In the genomic region with DNA sequence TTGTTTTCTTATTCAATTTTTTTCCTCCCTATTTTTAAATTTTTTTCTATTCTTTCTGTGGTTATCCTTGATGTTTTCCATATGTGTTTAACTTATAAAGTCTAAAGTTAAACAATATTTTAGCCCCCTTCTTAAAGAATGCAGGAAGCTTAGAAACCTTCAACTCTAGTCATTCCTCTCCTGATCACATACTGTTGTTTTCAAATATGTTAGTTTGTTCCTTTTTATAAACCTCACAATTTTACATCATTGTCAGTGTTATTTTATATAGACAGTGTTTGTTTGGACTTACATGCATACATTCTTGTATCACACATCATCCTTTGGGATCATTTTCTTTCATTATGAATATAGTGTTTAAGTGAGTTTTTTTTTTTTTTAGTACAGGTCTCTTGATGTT, we compare ENCODE assay signal across 27 cellular contexts.
"Had no signal": no experiment of that assay in that cellular context is flagged by ENCODE, and none has a peak within 500 bp of the region (broad histone marks: within the 10 kb centered on the region; RNA-seq: fewer than 3 reads in every experiment).

No MANE protein-coding gene starts in this region.

- H3K27me3 ChIP-seq: thyroid gland, upper lobe of right lung had no signal

- ATAC-seq: activated CD8-positive, alpha-beta memory T cell treated with anti-CD3 and anti-CD28 coated beads, Interleukin-2, amount 10 ng/mL, durations not matched to agents 7 days and 5 days; activated CD8-positive, alpha-beta T cell treated with anti-CD3 and anti-CD28 coated beads for 36 hours; gastrocnemius medialis; lower lobe of right lung; SK-N-SH treated with all-trans-retinoic acid at 6 μM for 48 hours; upper lobe of right lung had no signal

- H3K27ac Mint-ChIP-seq: activated CD4-positive, alpha-beta T cell treated with anti-CD3 and anti-CD28 coated beads, Interleukin-2, amount 10 ng/mL, durations not matched to agents 7 days and 5 days; activated CD8-positive, alpha-beta memory T cell treated with anti-CD3 and anti-CD28 coated beads, Interleukin-2, amount 10 ng/mL, durations not matched to agents 7 days and 5 days; activated CD8-positive, alpha-beta T cell treated with anti-CD3 and anti-CD28 coated beads for 36 hours; activated naive CD4-positive, alpha-beta T cell treated with anti-CD3 and anti-CD28 coated beads, Interleukin-2, amount 50 U/mL, for 24 hours; naive B cell; progenitor cell of endocrine pancreas; stimulated activated naive CD8-positive, alpha-beta T cell treated with anti-CD3 and anti-CD28 coated beads, Interleukin-15, Interleukin-2, amounts not matched to agents 100 ng/mL and 50 ng/mL, for 24 hours had no signal

- H3K27ac ChIP-seq: lower lobe of right lung, thyroid gland, upper lobe of right lung, WERI-Rb-1 had no signal

- H3K4me1 Mint-ChIP-seq: neural crest cell had no signal

- H3K27me3 Mint-ChIP-seq: activated CD4-positive, alpha-beta T cell treated with anti-CD3 and anti-CD28 coated beads, Interleukin-2, amount 10 ng/mL, durations not matched to agents 7 days and 5 days; activated CD8-positive, alpha-beta memory T cell treated with anti-CD3 and anti-CD28 coated beads, Interleukin-2, amount 10 ng/mL, durations not matched to agents 7 days and 5 days; activated CD8-positive, alpha-beta T cell treated with anti-CD3 and anti-CD28 coated beads for 36 hours; activated naive CD4-positive, alpha-beta T cell treated with anti-CD3 and anti-CD28 coated beads, Interleukin-2, amount 50 U/mL, for 24 hours; naive B cell; progenitor cell of endocrine pancreas; stimulated activated naive CD8-positive, alpha-beta T cell treated with anti-CD3 and anti-CD28 coated beads, Interleukin-15, Interleukin-2, amounts not matched to agents 100 ng/mL and 50 ng/mL, for 24 hours had no signal

- H3K4me3 ChIP-seq: gastrocnemius medialis, lower lobe of right lung, thyroid gland, upper lobe of right lung had no signal

- H3K4me3 Mint-ChIP-seq: activated CD4-positive, alpha-beta T cell treated with anti-CD3 and anti-CD28 coated beads, Interleukin-2, amount 10 ng/mL, durations not matched to agents 7 days and 5 days; activated CD8-positive, alpha-beta memory T cell treated with anti-CD3 and anti-CD28 coated beads, Interleukin-2, amount 10 ng/mL, durations not matched to agents 7 days and 5 days; activated CD8-positive, alpha-beta T cell treated with anti-CD3 and anti-CD28 coated beads for 36 hours; activated naive CD4-positive, alpha-beta T cell treated with anti-CD3 and anti-CD28 coated beads, Interleukin-2, amount 50 U/mL, for 24 hours; naive B cell; neural crest cell; stimulated activated naive CD8-positive, alpha-beta T cell treated with anti-CD3 and anti-CD28 coated beads, Interleukin-15, Interleukin-2, amounts not matched to agents 100 ng/mL and 50 ng/mL, for 24 hours had no signal

- H3K9me3 Mint-ChIP-seq: activated CD8-positive, alpha-beta T cell treated with anti-CD3 and anti-CD28 coated beads for 36 hours; stimulated activated naive CD8-positive, alpha-beta T cell treated with anti-CD3 and anti-CD28 coated beads, Interleukin-15, Interleukin-2, amounts not matched to agents 100 ng/mL and 50 ng/mL, for 24 hours had no signal

- H3K9me3 ChIP-seq: lower lobe of right lung, thyroid gland, upper lobe of right lung had no signal

- FAIRE-seq: keratinocyte, TTC549 had no signal

- H3K36me3 ChIP-seq: gastrocnemius medialis, lower lobe of right lung, thyroid gland, upper lobe of right lung, WERI-Rb-1 had no signal

- DNase-seq: activated CD4-positive, alpha-beta T cell treated with anti-CD3 and anti-CD28 coated beads, Interleukin-2, amount 10 ng/mL, durations not matched to agents 7 days and 5 days; activated CD4-positive, CD25-positive, alpha-beta regulatory T cell treated with anti-CD3 and anti-CD28 coated beads, Interleukin-2, amount 50 U/mL, for 72 hours; activated CD8-positive, alpha-beta memory T cell treated with anti-CD3 and anti-CD28 coated beads, Interleukin-2, amount 10 ng/mL, durations not matched to agents 7 days and 5 days; activated CD8-positive, alpha-beta T cell treated with anti-CD3 and anti-CD28 coated beads for 36 hours; activated gamma-delta T cell treated with Interleukin-2 at 50 U/mL for 16 hours; activated T-cell treated with anti-CD3 and anti-CD28 coated beads for 4 hours; cortex of kidney; erythroblast; gastrocnemius medialis; hypothalamus; lower lobe of right lung; mesendoderm; naive B cell; occipital lobe; stimulated activated CD4-positive, alpha-beta T cell treated with anti-CD3 and anti-CD28 coated beads, Interleukin-12 subunit alpha, Interleukin-12 subunit beta, amount 100 ng/mL, for 4 hours; stimulated activated CD4-positive, alpha-beta T cell treated with anti-CD3 and anti-CD28 coated beads, Interleukin-4, amount 100 ng/mL, for 4 hours; substantia nigra; thyroid gland; upper lobe of right lung; WERI-Rb-1 had no signal

- H3K4me1 ChIP-seq: lower lobe of right lung, thyroid gland, upper lobe of right lung had no signal
